In genomic region chr22:43186272-43187170, GRCh38 we compare ENCODE assay signal across 1 cellular context.
TF ChIP-seq lines count a peak whose summit lies in the region.

Gene TTLL12 (minus strand): TSS chr22:43187134. CDS start chr22:43187069, 65 bp downstream.

TF ChIP-seq in K562, 482 proteins besides CTCF, POLR2A, EP300 and RAD21 (continued from another document):
- TF ChIP-seq, protein P1, sequence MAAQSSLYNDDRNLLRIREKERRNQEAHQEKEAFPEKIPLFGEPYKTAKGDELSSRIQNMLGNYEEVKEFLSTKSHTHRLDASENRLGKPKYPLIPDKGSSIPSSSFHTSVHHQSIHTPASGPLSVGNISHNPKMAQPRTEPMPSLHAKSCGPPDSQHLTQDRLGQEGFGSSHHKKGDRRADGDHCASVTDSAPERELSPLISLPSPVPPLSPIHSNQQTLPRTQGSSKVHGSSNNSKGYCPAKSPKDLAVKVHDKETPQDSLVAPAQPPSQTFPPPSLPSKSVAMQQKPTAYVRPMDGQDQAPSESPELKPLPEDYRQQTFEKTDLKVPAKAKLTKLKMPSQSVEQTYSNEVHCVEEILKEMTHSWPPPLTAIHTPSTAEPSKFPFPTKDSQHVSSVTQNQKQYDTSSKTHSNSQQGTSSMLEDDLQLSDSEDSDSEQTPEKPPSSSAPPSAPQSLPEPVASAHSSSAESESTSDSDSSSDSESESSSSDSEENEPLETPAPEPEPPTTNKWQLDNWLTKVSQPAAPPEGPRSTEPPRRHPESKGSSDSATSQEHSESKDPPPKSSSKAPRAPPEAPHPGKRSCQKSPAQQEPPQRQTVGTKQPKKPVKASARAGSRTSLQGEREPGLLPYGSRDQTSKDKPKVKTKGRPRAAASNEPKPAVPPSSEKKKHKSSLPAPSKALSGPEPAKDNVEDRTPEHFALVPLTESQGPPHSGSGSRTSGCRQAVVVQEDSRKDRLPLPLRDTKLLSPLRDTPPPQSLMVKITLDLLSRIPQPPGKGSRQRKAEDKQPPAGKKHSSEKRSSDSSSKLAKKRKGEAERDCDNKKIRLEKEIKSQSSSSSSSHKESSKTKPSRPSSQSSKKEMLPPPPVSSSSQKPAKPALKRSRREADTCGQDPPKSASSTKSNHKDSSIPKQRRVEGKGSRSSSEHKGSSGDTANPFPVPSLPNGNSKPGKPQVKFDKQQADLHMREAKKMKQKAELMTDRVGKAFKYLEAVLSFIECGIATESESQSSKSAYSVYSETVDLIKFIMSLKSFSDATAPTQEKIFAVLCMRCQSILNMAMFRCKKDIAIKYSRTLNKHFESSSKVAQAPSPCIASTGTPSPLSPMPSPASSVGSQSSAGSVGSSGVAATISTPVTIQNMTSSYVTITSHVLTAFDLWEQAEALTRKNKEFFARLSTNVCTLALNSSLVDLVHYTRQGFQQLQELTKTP (IDR thresholded peaks at IDR 0.05; ENCODE audit: low read depth in 1 of 2, partially characterized antibody in 2 of 2): no peak
- TF ChIP-seq THAP12 (CRISPR knock-in tag; IDR thresholded peaks at IDR 0.05): peak; percentile 74
- peak; percentile 18; the same call in 1 of the 2 replicates for TF ChIP-seq POLR2AphosphoS5 (IDR thresholded peaks at IDR 0.05; ENCODE audit: control insufficient read depth, insufficient read depth, low read depth, low read length)
- peak; percentile 47; the same call in 1 of the 2 replicates for TF ChIP-seq SIN3B (IDR thresholded peaks at IDR 0.05; ENCODE audit: low read depth)
- peak; percentile 33 for TF ChIP-seq SAP30 (IDR thresholded peaks at IDR 0.05; ENCODE audit: borderline replicate concordance, insufficient read depth, low read depth, low read length, poor library complexity, severe bottlenecking)
- no peak for TF ChIP-seq FOXJ2 (tag; IDR thresholded peaks at IDR 0.05)
- TF ChIP-seq, protein P2, sequence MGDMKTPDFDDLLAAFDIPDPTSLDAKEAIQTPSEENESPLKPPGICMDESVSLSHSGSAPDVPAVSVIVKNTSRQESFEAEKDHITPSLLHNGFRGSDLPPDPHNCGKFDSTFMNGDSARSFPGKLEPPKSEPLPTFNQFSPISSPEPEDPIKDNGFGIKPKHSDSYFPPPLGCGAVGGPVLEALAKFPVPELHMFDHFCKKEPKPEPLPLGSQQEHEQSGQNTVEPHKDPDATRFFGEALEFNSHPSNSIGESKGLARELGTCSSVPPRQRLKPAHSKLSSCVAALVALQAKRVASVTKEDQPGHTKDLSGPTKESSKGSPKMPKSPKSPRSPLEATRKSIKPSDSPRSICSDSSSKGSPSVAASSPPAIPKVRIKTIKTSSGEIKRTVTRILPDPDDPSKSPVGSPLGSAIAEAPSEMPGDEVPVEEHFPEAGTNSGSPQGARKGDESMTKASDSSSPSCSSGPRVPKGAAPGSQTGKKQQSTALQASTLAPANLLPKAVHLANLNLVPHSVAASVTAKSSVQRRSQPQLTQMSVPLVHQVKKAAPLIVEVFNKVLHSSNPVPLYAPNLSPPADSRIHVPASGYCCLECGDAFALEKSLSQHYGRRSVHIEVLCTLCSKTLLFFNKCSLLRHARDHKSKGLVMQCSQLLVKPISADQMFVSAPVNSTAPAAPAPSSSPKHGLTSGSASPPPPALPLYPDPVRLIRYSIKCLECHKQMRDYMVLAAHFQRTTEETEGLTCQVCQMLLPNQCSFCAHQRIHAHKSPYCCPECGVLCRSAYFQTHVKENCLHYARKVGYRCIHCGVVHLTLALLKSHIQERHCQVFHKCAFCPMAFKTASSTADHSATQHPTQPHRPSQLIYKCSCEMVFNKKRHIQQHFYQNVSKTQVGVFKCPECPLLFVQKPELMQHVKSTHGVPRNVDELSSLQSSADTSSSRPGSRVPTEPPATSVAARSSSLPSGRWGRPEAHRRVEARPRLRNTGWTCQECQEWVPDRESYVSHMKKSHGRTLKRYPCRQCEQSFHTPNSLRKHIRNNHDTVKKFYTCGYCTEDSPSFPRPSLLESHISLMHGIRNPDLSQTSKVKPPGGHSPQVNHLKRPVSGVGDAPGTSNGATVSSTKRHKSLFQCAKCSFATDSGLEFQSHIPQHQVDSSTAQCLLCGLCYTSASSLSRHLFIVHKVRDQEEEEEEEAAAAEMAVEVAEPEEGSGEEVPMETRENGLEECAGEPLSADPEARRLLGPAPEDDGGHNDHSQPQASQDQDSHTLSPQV (IDR thresholded peaks at IDR 0.05): peak; percentile 67
- TF ChIP-seq ZFP91 (CRISPR knock-in tag; IDR thresholded peaks at IDR 0.05): no peak
- TF ChIP-seq, protein P3, sequence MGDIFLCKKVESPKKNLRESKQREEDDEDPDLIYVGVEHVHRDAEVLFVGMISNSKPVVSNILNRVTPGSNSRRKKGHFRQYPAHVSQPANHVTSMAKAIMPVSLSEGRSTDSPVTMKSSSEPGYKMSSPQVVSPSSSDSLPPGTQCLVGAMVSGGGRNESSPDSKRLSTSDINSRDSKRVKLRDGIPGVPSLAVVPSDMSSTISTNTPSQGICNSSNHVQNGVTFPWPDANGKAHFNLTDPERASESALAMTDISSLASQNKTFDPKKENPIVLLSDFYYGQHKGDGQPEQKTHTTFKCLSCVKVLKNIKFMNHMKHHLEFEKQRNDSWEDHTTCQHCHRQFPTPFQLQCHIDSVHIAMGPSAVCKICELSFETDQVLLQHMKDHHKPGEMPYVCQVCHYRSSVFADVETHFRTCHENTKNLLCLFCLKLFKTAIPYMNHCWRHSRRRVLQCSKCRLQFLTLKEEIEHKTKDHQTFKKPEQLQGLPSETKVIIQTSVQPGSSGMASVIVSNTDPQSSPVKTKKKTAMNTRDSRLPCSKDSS (IDR thresholded peaks at IDR 0.05; ENCODE audit: low read depth, partially characterized antibody): no peak
- TF ChIP-seq RBM34 (IDR thresholded peaks at IDR 0.05; ENCODE audit: borderline replicate concordance, insufficient read depth, low read length): no peak
- peak; percentile 71 for TF ChIP-seq CCNT2 (IDR thresholded peaks at IDR 0.05; ENCODE audit: borderline replicate concordance, extremely low read depth, insufficient read length, low read depth, low read length)
- peak; percentile 83 for TF ChIP-seq POLR2G (IDR thresholded peaks at IDR 0.05; ENCODE audit: low read depth, low read length)
- no peak for TF ChIP-seq MCM7 (IDR thresholded peaks at IDR 0.05)
TF ChIP-seq in K562: peak in this region for 39.
